Comparison of ENCODE assay signal across 28 cellular contexts in genomic region chr1:65334081-65334480, GRCh38.
"Had no signal": no experiment of that assay in that cellular context is flagged by ENCODE, and none has a peak within 500 bp of the region (broad histone marks: within the 10 kb centered on the region; RNA-seq: fewer than 3 reads in every experiment).

No MANE protein-coding gene starts in this region.

- H3K9me3 ChIP-seq: body of pancreas, gastrocnemius medialis, heart right ventricle had no signal

- H3K27me3 ChIP-seq: body of pancreas, foreskin keratinocyte, gastrocnemius medialis, heart right ventricle had no signal

- ATAC-seq: activated CD4-positive, alpha-beta T cell treated with anti-CD3 and anti-CD28 coated beads for 36 hours; activated CD8-positive, alpha-beta memory T cell treated with anti-CD3 and anti-CD28 coated beads, Interleukin-2, amount 10 ng/mL, durations not matched to agents 7 days and 5 days; activated CD8-positive, alpha-beta T cell treated with anti-CD3 and anti-CD28 coated beads, Interleukin-2, amount 10 ng/mL, durations not matched to agents 7 days and 5 days; activated naive CD4-positive, alpha-beta T cell treated with anti-CD3 and anti-CD28 coated beads, Interleukin-2, amount 50 U/mL, for 72 hours; body of pancreas; esophagus mucosa; foreskin keratinocyte; gastrocnemius medialis; heart right ventricle had no signal

- DNase-seq: activated CD4-positive, alpha-beta memory T cell treated with anti-CD3 and anti-CD28 coated beads for 36 hours; activated CD4-positive, alpha-beta T cell treated with anti-CD3 and anti-CD28 coated beads for 36 hours; activated CD4-positive, alpha-beta T cell treated with anti-CD3 and anti-CD28 coated beads, Interleukin-2, amount 10 ng/mL, durations not matched to agents 24 days and 14 days; activated CD4-positive, CD25-positive, alpha-beta regulatory T cell; activated CD4-positive, CD25-positive, alpha-beta regulatory T cell treated with anti-CD3 and anti-CD28 coated beads, Interleukin-2, amount 50 U/mL, for 72 hours; activated CD8-positive, alpha-beta memory T cell treated with anti-CD3 and anti-CD28 coated beads, Interleukin-2, amount 10 ng/mL, durations not matched to agents 7 days and 5 days; activated CD8-positive, alpha-beta memory T cell treated with anti-CD3 and anti-CD28 coated beads, Interleukin-2, amount 50 U/mL, for 4 hours; activated CD8-positive, alpha-beta T cell treated with anti-CD3 and anti-CD28 coated beads, Interleukin-2, amount 10 ng/mL, durations not matched to agents 7 days and 5 days; activated effector memory CD4-positive, alpha-beta T cell treated with anti-CD3 and anti-CD28 coated beads, Interleukin-2, amount 50 U/mL, for 16 hours; activated naive CD4-positive, alpha-beta T cell; activated naive CD4-positive, alpha-beta T cell treated with anti-CD3 and anti-CD28 coated beads, Interleukin-2, amount 10 ng/mL, durations not matched to agents 7 days and 5 days; activated naive CD8-positive, alpha-beta T cell treated with anti-CD3 and anti-CD28 coated beads, Interleukin-2, amount 10 ng/mL, durations not matched to agents 7 days and 5 days; activated T-cell treated with anti-CD3 and anti-CD28 coated beads, Interleukin-2, amount 50 U/mL, for 1 hour; activated T-cell treated with anti-CD3 and anti-CD28 coated beads, Interleukin-2, amount 50 U/mL, for 48 hours; amygdala; aorta; body of pancreas; cortex of kidney; dermis blood vessel endothelial cell; effector CD8-positive, alpha-beta T cell; endodermal cell; foreskin keratinocyte; gastrocnemius medialis; glutamatergic neuron; heart right ventricle; T-helper 2 cell had no signal

- H3K4me3 ChIP-seq: body of pancreas, gastrocnemius medialis, heart right ventricle had no signal

- H3K27ac ChIP-seq: body of pancreas, foreskin keratinocyte, gastrocnemius medialis, heart right ventricle had no signal

- H3K36me3 ChIP-seq: gastrocnemius medialis, heart right ventricle had no signal

- H3K4me1 ChIP-seq: body of pancreas, foreskin keratinocyte, gastrocnemius medialis had no signal
